16 cellular contexts compared by ENCODE assay signal in genomic region chr1:204001166-204001901, GRCh38.
"Had no signal": no experiment of that assay in that cellular context is flagged by ENCODE, and none has a peak within 500 bp of the region (broad histone marks: within the 10 kb centered on the region; RNA-seq: fewer than 3 reads in every experiment).

No MANE protein-coding gene starts in this region.

- H3K4me3 Mint-ChIP-seq: activated T-helper 1 cell treated with anti-CD3 and anti-CD28 coated beads, Interleukin-12 subunit alpha, Interleukin-12 subunit beta, Interleukin-2, Interleukin-4 antibody, amounts not matched to agents 30 ng/mL and 10 ng/mL and 1 ng/mL, durations not matched to agents 14 hours and 24 hours and 36 hours; nephron; stimulated activated memory B cell treated with anti-CD40 and anti-IgM and Interleukin-4, amounts not matched to agents 10 μg/mL and 1 μg/mL and 100 μg/mL, for 72 hours; T-cell had no signal

- ATAC-seq: foreskin keratinocyte; sciatic nerve; SK-N-SH treated with all-trans-retinoic acid at 6 μM for 48 hours; stimulated activated memory B cell treated with anti-CD40 and anti-IgM and Interleukin-4, amounts not matched to agents 10 μg/mL and 1 μg/mL and 100 μg/mL, for 72 hours; T-cell had no signal

- H3K9me3 ChIP-seq: thyroid gland had no signal

- H3K9ac ChIP-seq: parathyroid adenoma had no signal

- H3K4me2 ChIP-seq: hepatocyte, smooth muscle cell had no signal

- H3K27me3 ChIP-seq: ascending aorta, foreskin keratinocyte, hepatocyte, thyroid gland had no signal

- H3K9me3 Mint-ChIP-seq: activated T-helper 1 cell treated with anti-CD3 and anti-CD28 coated beads, Interleukin-12 subunit alpha, Interleukin-12 subunit beta, Interleukin-2, Interleukin-4 antibody, amounts not matched to agents 30 ng/mL and 10 ng/mL and 1 ng/mL, durations not matched to agents 14 hours and 24 hours and 36 hours had no signal

- H3K79me2 ChIP-seq: hepatocyte, parathyroid adenoma had no signal

- H3K4me3 ChIP-seq: ascending aorta, coronary artery, hepatocyte, lung, smooth muscle cell, thyroid gland had no signal

- H3K27ac ChIP-seq: ascending aorta, coronary artery, foreskin keratinocyte, hepatocyte, parathyroid adenoma, thyroid gland had no signal

- H3K4me1 Mint-ChIP-seq: nephron had no signal

- H2AFZ ChIP-seq: hepatocyte, parathyroid adenoma had no signal

- H3K4me1 ChIP-seq: ascending aorta, foreskin keratinocyte, parathyroid adenoma had no signal

- H3K27ac Mint-ChIP-seq: activated T-helper 1 cell treated with anti-CD3 and anti-CD28 coated beads, Interleukin-12 subunit alpha, Interleukin-12 subunit beta, Interleukin-2, Interleukin-4 antibody, amounts not matched to agents 30 ng/mL and 10 ng/mL and 1 ng/mL, durations not matched to agents 14 hours and 24 hours and 36 hours; nephron; stimulated activated memory B cell treated with anti-CD40 and anti-IgM and Interleukin-4, amounts not matched to agents 10 μg/mL and 1 μg/mL and 100 μg/mL, for 72 hours; T-cell had no signal

- H3K36me3 ChIP-seq: ascending aorta, thyroid gland had no signal

- DNase-seq: foreskin keratinocyte; stimulated activated CD4-positive, alpha-beta T cell treated with anti-CD3 and anti-CD28 coated beads, Interleukin-4, amount 100 ng/mL, for 24 hours; T-cell; T-helper 9 cell; thyroid gland had no signal
